Comparison of ENCODE assay signal across 1 cellular context in the genomic region with DNA sequence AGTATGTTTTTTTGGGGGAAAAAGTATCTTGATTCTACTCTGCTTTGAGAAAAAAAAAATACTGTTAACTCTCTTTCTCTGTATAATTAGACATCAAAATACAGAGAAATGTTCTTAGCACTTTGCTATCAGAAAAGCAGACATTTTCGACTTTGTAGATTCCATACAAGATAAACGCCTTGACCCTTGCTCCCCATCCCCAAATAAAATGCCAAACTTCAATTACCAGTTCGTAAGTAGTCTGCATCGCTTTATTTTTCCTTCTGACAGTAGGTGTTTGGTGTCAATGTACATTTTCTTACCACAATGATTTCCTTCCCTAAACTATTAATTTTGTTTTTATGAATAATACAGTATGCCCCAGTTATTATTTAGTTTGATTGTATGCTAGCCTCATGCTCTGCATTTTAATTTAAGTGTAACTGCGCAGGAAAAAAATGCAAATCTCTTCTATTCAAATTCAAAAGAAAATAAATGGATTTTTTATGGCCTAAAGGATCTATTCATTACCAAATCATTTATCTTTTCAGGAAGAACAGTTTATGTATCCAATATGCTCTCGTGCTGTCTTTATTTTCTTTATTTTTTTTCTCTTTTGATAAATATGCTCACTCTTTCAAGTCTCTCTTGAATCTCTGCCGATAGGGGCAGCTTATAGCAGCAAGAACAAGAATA.
TF ChIP-seq lines count a peak whose summit lies in the region.

No MANE protein-coding gene starts in this region.

TF ChIP-seq in HepG2, 621 proteins besides CTCF, POLR2A, EP300 and RAD21 (continued from another document):
- TF ChIP-seq, protein P1, sequence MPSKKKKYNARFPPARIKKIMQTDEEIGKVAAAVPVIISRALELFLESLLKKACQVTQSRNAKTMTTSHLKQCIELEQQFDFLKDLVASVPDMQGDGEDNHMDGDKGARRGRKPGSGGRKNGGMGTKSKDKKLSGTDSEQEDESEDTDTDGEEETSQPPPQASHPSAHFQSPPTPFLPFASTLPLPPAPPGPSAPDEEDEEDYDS (CRISPR knock-in tag; IDR thresholded peaks at IDR 0.05), result 0 out of 2 replicates have a peak, but pooled peaks have one; percentile 3
- TF ChIP-seq SMYD3 (CRISPR knock-in tag; IDR thresholded peaks at IDR 0.05) (0 out of 2 replicates have a peak, but pooled peaks have one; percentile 50), HMGXB4 (CRISPR knock-in tag; IDR thresholded peaks at IDR 0.05; ENCODE audit: borderline replicate concordance in 1 of 2, low read depth in 1 of 2) (0 out of 4 replicates have a peak, but pooled peaks of 1 of the 2 experiments have one; percentile 5), KMT2B (CRISPR knock-in tag; IDR thresholded peaks at IDR 0.05) (peak; percentile 0; the same call in 1 of the 2 replicates), ZEB1 (IDR thresholded peaks at IDR 0.05; ENCODE audit: insufficient replicate concordance, low read depth) (no peak), PCBP1 (IDR thresholded peaks at IDR 0.05; ENCODE audit: borderline replicate concordance, low read depth, low read length) (0 out of 2 replicates have a peak, but pooled peaks have one; percentile 39), ZFY (CRISPR knock-in tag; IDR thresholded peaks at IDR 0.05) (no peak), ZNF749 (CRISPR knock-in tag; IDR thresholded peaks at IDR 0.05; ENCODE audit: borderline replicate concordance) (0 out of 2 replicates have a peak, but pooled peaks have one; percentile 50), ZNF12 (CRISPR knock-in tag; IDR thresholded peaks at IDR 0.05) (peak; percentile 2; the same call in 1 of the 2 replicates), YEATS4 (CRISPR knock-in tag; IDR thresholded peaks at IDR 0.05; ENCODE audit: borderline replicate concordance) (no peak), CC2D1A (CRISPR knock-in tag; IDR thresholded peaks at IDR 0.05) (peak; percentile 92; the same call in 1 of the 2 replicates), ARID2 (CRISPR knock-in tag; IDR thresholded peaks at IDR 0.05; ENCODE audit: borderline replicate concordance) (peak; percentile 59; the same call in 1 of the 2 replicates), MED13 (CRISPR knock-in tag; IDR thresholded peaks at IDR 0.05) (0 out of 2 replicates have a peak, but pooled peaks have one; percentile 2), PPARG (CRISPR knock-in tag; conservative IDR thresholded peaks at IDR 0.05) (peak; percentile 77)
